In the genomic region with DNA sequence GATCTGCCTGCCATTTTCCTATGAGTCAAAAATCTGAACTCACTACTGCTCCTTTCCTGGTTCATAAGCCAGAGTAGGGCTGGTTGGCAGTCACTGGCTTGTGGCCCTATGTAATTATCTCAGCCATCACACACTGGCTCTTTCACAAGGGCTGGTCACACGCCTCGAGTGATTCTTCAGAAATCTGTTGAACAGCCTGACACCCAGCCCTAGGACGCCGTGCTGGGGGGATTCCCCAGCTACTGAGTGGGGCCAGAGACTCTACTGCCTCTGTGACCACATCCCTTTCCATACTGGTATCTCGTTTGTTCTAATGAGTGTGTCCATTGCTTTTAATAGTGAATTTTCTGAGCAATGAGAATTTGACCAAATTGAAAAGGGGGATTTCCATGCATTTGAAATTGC, we compare ENCODE assay signal across 8 cellular contexts. TPM values are rescaled to one million over a fixed set of nuclear protein-coding genes. Genes with fewer than 3 reads are reported as not detected.
DNase-seq lines count a peak whose midpoint lies in the region; ATAC-seq, FAIRE-seq and TF ChIP-seq lines count a peak whose summit lies in the region.

No MANE protein-coding gene starts in this region.

- intact Hi-C loops in GM12878 (cut with micrococcal nuclease; ENCODE audit: unreplicated experiment) (loop anchor here (2.0 kb wide), 1 partner anchor 58 kb away; no protein-coding TSS in a partner anchor), colonic mucosa (cut with DNase I) (no loop called here)

- DNase-seq in GM12864 (ENCODE audit: low read depth) = peak; percentile 57
- DNase-seq in GM12878 (ENCODE audit: low read depth, low spot score) = peak; percentile 83
- no peak for DNase-seq in colonic mucosa
- DNase-seq in NCI-H524 (lab: John Stamatoyannopoulos, UW) = no peak
- no peak for DNase-seq in NCI-H2227 treated with DMSO at 0.1 percent for 48 hours (lab: John Stamatoyannopoulos, UW)
- no peak for DNase-seq in DMS53 treated with DMSO at 0.1 percent for 48 hours (lab: John Stamatoyannopoulos, UW; ENCODE audit: unreplicated experiment)

- POLR2A ChIA-PET in GM12878 (lab: Charles Lee) = interaction anchor here (1.4 to 2.3 kb wide), 2 partner anchors 56 to 83 kb away, joined by 3 to 10 read pairs; no protein-coding TSS in a partner anchor

- TF ChIP-seq CTCF in GM12864 (IDR thresholded peaks at IDR 0.05; ENCODE audit: low read depth, low read length, missing control alignments) (no peak), GM12878 (IDR thresholded peaks at IDR 0.05 in 2 of 3, conservative IDR thresholded peaks at IDR 0.05 in 1 of 3; ENCODE audit: control insufficient read depth in 2 of 3, extremely low read depth in 1 of 3, insufficient read depth in 1 of 3, low read depth in 3 of 3, low read length in 3 of 3) (no peak), colonic mucosa (IDR thresholded peaks at IDR 0.05) (no peak)

- SMC1A ChIA-PET in GM12878 (lab: Charles Lee; ENCODE audit: uncharacterized antibody, unreplicated experiment) = interaction anchor here (0.9 to 2.8 kb wide), 12 partner anchors 10 to 181 kb away, joined by 3 to 14 read pairs (median 4); no protein-coding TSS in a partner anchor

- H3K36me3 ChIP-seq in GM12878 (ENCODE audit: control insufficient read depth in 2 of 2, insufficient read depth in 2 of 2, low read length in 1 of 2) (peaks cover 20 to 39% of the 10 kb centered on the region in 2 experiments), colonic mucosa (peaks cover 10% of the 10 kb centered on the region)

- H3K27ac ChIP-seq in GM12878 (ENCODE audit: control insufficient read depth, insufficient read depth) (peak overlapping the region; percentile 88), colonic mucosa (no peak overlapping the region)

- H2AFZ ChIP-seq in GM12878 (ENCODE audit: control insufficient read depth, low read depth, low read length) = no peak overlapping the region

- TF ChIP-seq EP300 in GM12878 (IDR thresholded peaks at IDR 0.05; ENCODE audit: borderline replicate concordance in 1 of 2, control insufficient read depth in 1 of 2, low read depth in 2 of 2, low read length in 2 of 2) = peak; percentile 40 to 60; a peak in 2 of 4 replicates

- H3K79me2 ChIP-seq in GM12878 (ENCODE audit: control insufficient read depth, insufficient read depth, low read length) = no peaks in the 10 kb centered on the region

- peak overlapping the region; percentile 41; the same call in 1 of the 2 replicates for H3K4me2 ChIP-seq in GM12878 (ENCODE audit: control insufficient read depth, insufficient read depth)

- H3K9ac ChIP-seq in GM12878 (ENCODE audit: control insufficient read depth, insufficient read depth, low read length) = peak overlapping the region; percentile 46; the same call in 1 of the 2 replicates
- H3K9ac ChIP-seq in colonic mucosa (ENCODE audit: low read depth in 2 of 2, low read length in 2 of 2) = no peak overlapping the region

- no peaks in the 10 kb centered on the region for H4K20me1 ChIP-seq in GM12878 (ENCODE audit: control insufficient read depth, insufficient read depth)

- in situ Hi-C loops in GM12878 (cut with MboI) = no loop called here

- TF ChIP-seq POLR2A in GM12878 (IDR thresholded peaks at IDR 0.05; ENCODE audit: low read depth, low read length) = no peak

- peaks cover 6% of the 10 kb centered on the region; the same call in 2 of the 3 replicates for H3K9me3 ChIP-seq in GM12878 (replicated peaks; ENCODE audit: control insufficient read depth, insufficient read depth, low read length)
- H3K9me3 ChIP-seq in colonic mucosa = no peaks in the 10 kb centered on the region

- RAD21 ChIA-PET in GM12878 (lab: Charles Lee; ENCODE audit: unreplicated experiment) = interaction anchor here (1.0 to 2.3 kb wide), 8 partner anchors 52 to 246 kb away, joined by 3 to 8 read pairs (median 6); no protein-coding TSS in a partner anchor

- H3K4me3 ChIP-seq in GM12864 (ENCODE audit: low read depth, low read length) (no peak overlapping the region), GM12878 (no peak overlapping the region), colonic mucosa (no peak overlapping the region)

- ATAC-seq in GM19372 (IDR thresholded peaks at IDR 0.05; ENCODE audit: low read depth, unreplicated experiment) = peak; percentile 98
- peak; percentile 90 for ATAC-seq in HG03097 (IDR thresholded peaks at IDR 0.05; ENCODE audit: low FRiP score, unreplicated experiment)
- ATAC-seq in GM12878 = peak; percentile 100

- no peak for TF ChIP-seq RAD21 in GM12878 (IDR thresholded peaks at IDR 0.05; ENCODE audit: insufficient read depth, low read depth, low read length)

- CTCF ChIA-PET in GM12878 (lab: Yijun Ruan, JAX) = interaction anchor here (0.9 to 2.5 kb wide), 4 partner anchors 23 to 181 kb away, joined by 3 to 11 read pairs (median 6); no protein-coding TSS in a partner anchor

- peak; percentile 94 for FAIRE-seq in GM12878 (lab: Jason Lieb, UNC)

- 3% methylated on average over 5 of the region's 5 CpGs for WGBS in GM12878 (ENCODE audit: insufficient coverage, insufficient replicate concordance, low lambda C conversion rate, missing lambda C conversion rate)

- no peaks in the 10 kb centered on the region for H3K27me3 ChIP-seq in GM12878 (replicated peaks in 1 of 2; ENCODE audit: control insufficient read depth in 2 of 2, insufficient read depth in 2 of 2, low read length in 1 of 2)
- no peaks in the 10 kb centered on the region for H3K27me3 ChIP-seq in colonic mucosa

- H3K4me1 ChIP-seq in GM12878 (ENCODE audit: control insufficient read depth, insufficient read depth, low read length) = peaks cover 14% of the 10 kb centered on the region
- H3K4me1 ChIP-seq in colonic mucosa = no peaks in the 10 kb centered on the region

- BruUV-seq in GM12878 (replicated peaks; lab: Mats Ljungman, UMichigan) = no TSS peak

TF ChIP-seq in GM12878, 131 proteins besides CTCF, POLR2A, EP300 and RAD21 (continues in another document):
- no peak for TF ChIP-seq RBBP5 (conservative IDR thresholded peaks at IDR 0.05)
- no peak for TF ChIP-seq SMAD1 (IDR thresholded peaks at IDR 0.05; ENCODE audit: low read depth, partially characterized antibody)
- TF ChIP-seq MEF2B (IDR thresholded peaks at IDR 0.05; ENCODE audit: partially characterized antibody, poor library complexity, severe bottlenecking) = peak; percentile 35
- TF ChIP-seq ZNF687 (IDR thresholded peaks at IDR 0.05) = peak; percentile 86
- TF ChIP-seq IKZF1 (conservative IDR thresholded peaks at IDR 0.05) = peak; percentile 49; the same call in 1 of the 2 replicates
- TF ChIP-seq NR2F1 (conservative IDR thresholded peaks at IDR 0.05) = 0 out of 2 replicates have a peak, but pooled peaks have one; percentile 7
- TF ChIP-seq RUNX3 (IDR thresholded peaks at IDR 0.05; ENCODE audit: low read length) = peak; percentile 92
- TF ChIP-seq IKZF2 (IDR thresholded peaks at IDR 0.05) = peak; percentile 61 to 63; a peak in 2 of 4 replicates
- peak; percentile 61 for TF ChIP-seq NFIC (IDR thresholded peaks at IDR 0.05; ENCODE audit: low read depth, low read length)
- TF ChIP-seq RFX5 (IDR thresholded peaks at IDR 0.05; ENCODE audit: low read depth, low read length) = no peak
- TF ChIP-seq BRCA1 (IDR thresholded peaks at IDR 0.05; ENCODE audit: low read depth, low read length) = no peak
- no peak for TF ChIP-seq SIN3A (IDR thresholded peaks at IDR 0.05; ENCODE audit: low read depth, low read length)
- TF ChIP-seq RELA (IDR thresholded peaks at IDR 0.05; ENCODE audit: borderline replicate concordance, partially characterized antibody) = peak; percentile 93

RNA-seq across cellular contexts. Expression of gene RBM44, which starts 45.8 kb away (rescaled TPM):
- total RNA-seq in GM12878 (2013; cell fraction: nucleolus; rRNA removed) = 8.0 and 9.1 TPM in 2 replicates
- 0.62 and 0.98 TPM in 2 replicates for total RNA-seq in GM12878 (2014; rRNA removed)
- 1.1 and 1.5 TPM in 2 replicates for total RNA-seq in GM12878 (2014; rRNA removed; fragmentation: Illumina TruSeq; extraction: Trizol)
- total RNA-seq in GM12878 (2021) = 0.56 and 0.98 TPM in 2 replicates
- 6.7 TPM for polyA plus RNA-seq in GM12878 (2011; ENCODE audit: low read depth)
- polyA plus RNA-seq in GM12878 (2011; rRNA removed) = 1.1 and 2.1 TPM in 2 replicates
- polyA plus RNA-seq in GM12878 (2011; cell fraction: cytosol; rRNA removed) = 0.16 and 0.18 TPM in 2 replicates
- 1.8 and 2.4 TPM in 2 replicates for polyA plus RNA-seq in GM12878 (2011; cell fraction: nucleus; rRNA removed)
- 0.68 and 0.87 TPM in 2 replicates for polyA plus RNA-seq in GM12878 (2012)
- polyA plus RNA-seq in GM12878 (2014; fragmentation: Illumina TruSeq; extraction: Trizol) = 0.87 and 1.3 TPM in 2 replicates
- polyA plus RNA-seq in GM12878 (2014; fragmentation: Nextera tagmentation; extraction: Ambion mirVana) = under 1 TPM; 0.14 to 0.20 TPM
- 0.55 and 1.4 TPM in 2 replicates for polyA plus RNA-seq in GM12878 (2014; rRNA removed)
- under 1 TPM in 1 of 2 experiments, not detected in 1; 0.24 TPM for polyA plus RNA-seq in GM12878 (2016; fragmentation: Nextera tagmentation; extraction: Ambion mirVana)
- 0.93 and 1.5 TPM in 2 replicates for polyA minus RNA-seq in GM12878 (2011; rRNA and poly(A)+ RNA removed)
- 0.27 and 2.0 TPM in 2 replicates for polyA minus RNA-seq in GM12878 (2011; cell fraction: cytosol; rRNA and poly(A)+ RNA removed)
- polyA minus RNA-seq in GM12878 (2011; cell fraction: nucleus; rRNA and poly(A)+ RNA removed) = 1.5 and 3.1 TPM in 2 replicates
- total RNA-seq in colonic mucosa = under 1 TPM; 0.35 to 0.48 TPM

Comparison
In these comparisons a context has a peak if more than half of its experiments do, and no peak if none do; other contexts are left out.
1. DNase-seq: peak in GM12864 (single experiment) and GM12878 (single experiment); none in colonic mucosa (single experiment), NCI-H524 (0 of 2), NCI-H2227 treated with DMSO at 0.1 percent for 48 hours (single experiment) and DMS53 treated with DMSO at 0.1 percent for 48 hours (single experiment).
2. Peak in every context shown above with its lines, with median percentiles within 50 percentile points of each other: ATAC-seq.